Comparison of ENCODE assay signal across 1 cellular context in the genomic region with DNA sequence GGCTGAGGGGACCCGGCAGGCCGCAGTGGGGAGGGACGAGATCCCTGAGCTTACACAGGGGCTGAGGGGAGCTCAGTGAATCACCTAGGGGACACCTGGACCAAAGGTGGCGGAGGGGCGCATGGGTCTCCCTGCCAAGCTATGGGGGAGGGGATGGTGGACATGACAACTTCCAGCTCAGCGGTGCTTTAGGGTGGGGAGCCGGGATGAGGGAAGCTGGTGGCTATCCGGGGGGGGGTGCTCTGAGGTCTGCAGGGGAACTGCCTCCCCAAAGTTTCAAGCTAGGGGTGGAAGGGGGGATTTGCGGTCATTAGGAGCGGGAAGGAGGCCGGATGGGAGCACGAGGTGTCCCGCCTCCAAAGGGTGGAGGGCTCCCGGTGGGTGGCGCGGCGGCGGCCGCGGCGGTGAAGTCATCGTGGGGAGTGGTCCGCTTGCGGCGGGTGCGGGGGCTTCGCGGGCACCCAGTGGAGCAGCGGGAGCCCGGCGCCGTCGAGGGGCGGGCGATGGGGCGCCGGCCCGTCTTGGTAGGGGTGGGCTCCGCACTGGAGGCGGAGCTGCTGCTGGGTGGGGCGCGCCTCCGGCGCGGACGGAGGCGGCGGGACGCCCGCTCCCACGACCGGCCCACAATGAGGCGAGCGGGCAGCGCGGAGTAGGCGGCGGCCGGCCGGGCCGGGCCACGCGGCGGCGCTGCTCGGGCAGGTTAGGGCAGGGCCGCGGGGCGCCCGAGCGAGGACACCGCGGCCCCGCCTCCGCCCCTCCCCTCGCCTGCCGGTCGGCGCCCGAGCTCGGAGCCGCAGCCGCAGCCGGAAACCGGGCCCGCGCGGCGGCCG.
A peak's percentile ranks its signal among the peaks of the same experiment; 100 is the strongest.
TF ChIP-seq lines count a peak whose summit lies in the region.

A gene with protein sequence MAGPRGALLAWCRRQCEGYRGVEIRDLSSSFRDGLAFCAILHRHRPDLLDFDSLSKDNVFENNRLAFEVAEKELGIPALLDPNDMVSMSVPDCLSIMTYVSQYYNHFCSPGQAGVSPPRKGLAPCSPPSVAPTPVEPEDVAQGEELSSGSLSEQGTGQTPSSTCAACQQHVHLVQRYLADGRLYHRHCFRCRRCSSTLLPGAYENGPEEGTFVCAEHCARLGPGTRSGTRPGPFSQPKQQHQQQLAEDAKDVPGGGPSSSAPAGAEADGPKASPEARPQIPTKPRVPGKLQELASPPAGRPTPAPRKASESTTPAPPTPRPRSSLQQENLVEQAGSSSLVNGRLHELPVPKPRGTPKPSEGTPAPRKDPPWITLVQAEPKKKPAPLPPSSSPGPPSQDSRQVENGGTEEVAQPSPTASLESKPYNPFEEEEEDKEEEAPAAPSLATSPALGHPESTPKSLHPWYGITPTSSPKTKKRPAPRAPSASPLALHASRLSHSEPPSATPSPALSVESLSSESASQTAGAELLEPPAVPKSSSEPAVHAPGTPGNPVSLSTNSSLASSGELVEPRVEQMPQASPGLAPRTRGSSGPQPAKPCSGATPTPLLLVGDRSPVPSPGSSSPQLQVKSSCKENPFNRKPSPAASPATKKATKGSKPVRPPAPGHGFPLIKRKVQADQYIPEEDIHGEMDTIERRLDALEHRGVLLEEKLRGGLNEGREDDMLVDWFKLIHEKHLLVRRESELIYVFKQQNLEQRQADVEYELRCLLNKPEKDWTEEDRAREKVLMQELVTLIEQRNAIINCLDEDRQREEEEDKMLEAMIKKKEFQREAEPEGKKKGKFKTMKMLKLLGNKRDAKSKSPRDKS (plus strand): TSS at position 764 of the 830 bp plus-strand sequence. CDS start 126 bp downstream, outside the sequence.

TF ChIP-seq in HepG2, 621 proteins besides CTCF, POLR2A, EP300 and RAD21 (continued from another document and continues in another):
- TF ChIP-seq, protein P1, sequence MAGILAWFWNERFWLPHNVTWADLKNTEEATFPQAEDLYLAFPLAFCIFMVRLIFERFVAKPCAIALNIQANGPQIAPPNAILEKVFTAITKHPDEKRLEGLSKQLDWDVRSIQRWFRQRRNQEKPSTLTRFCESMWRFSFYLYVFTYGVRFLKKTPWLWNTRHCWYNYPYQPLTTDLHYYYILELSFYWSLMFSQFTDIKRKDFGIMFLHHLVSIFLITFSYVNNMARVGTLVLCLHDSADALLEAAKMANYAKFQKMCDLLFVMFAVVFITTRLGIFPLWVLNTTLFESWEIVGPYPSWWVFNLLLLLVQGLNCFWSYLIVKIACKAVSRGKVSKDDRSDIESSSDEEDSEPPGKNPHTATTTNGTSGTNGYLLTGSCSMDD (CRISPR knock-in tag; IDR thresholded peaks at IDR 0.05), result no peak
- TF ChIP-seq ZBTB1 (CRISPR knock-in tag; IDR thresholded peaks at IDR 0.05; ENCODE audit: borderline replicate concordance) (no peak), ZFP90 (CRISPR knock-in tag; IDR thresholded peaks at IDR 0.05; ENCODE audit: borderline replicate concordance) (no peak), FOXK2 (IDR thresholded peaks at IDR 0.05) (no peak), CBX5 (CRISPR knock-in tag; IDR thresholded peaks at IDR 0.05; ENCODE audit: borderline replicate concordance) (no peak), PHF8 (CRISPR knock-in tag; IDR thresholded peaks at IDR 0.05) (peak; percentile 8; the same call in 1 of the 2 replicates), ZNF7 (CRISPR knock-in tag; IDR thresholded peaks at IDR 0.05) (no peak), NFKB2 (CRISPR knock-in tag; IDR thresholded peaks at IDR 0.05; ENCODE audit: borderline replicate concordance) (no peak), ZNF24 (IDR thresholded peaks at IDR 0.05) (no peak), ARNT2 (CRISPR knock-in tag; IDR thresholded peaks at IDR 0.05; ENCODE audit: low read depth) (peak; percentile 79; the same call in 1 of the 2 replicates), RFXAP (CRISPR knock-in tag; IDR thresholded peaks at IDR 0.05; ENCODE audit: borderline replicate concordance) (0 out of 2 replicates have a peak, but pooled peaks have one; percentile 29), RBFOX2 (IDR thresholded peaks at IDR 0.05; ENCODE audit: low read depth, low read length) (peak; percentile 57), ZNF124 (CRISPR knock-in tag; IDR thresholded peaks at IDR 0.05) (no peak), ZMYM2 (CRISPR knock-in tag; IDR thresholded peaks at IDR 0.05) (no peak), RFX5 (IDR thresholded peaks at IDR 0.05; ENCODE audit: low read depth, low read length) (no peak), ZNF382 (CRISPR knock-in tag; IDR thresholded peaks at IDR 0.05; ENCODE audit: borderline replicate concordance) (no peak), CHD4 (IDR thresholded peaks at IDR 0.05; ENCODE audit: borderline replicate concordance, low read length) (no peak), NCOR1 (IDR thresholded peaks at IDR 0.05; ENCODE audit: borderline replicate concordance, low read length) (no peak), ARNT (IDR thresholded peaks at IDR 0.05) (no peak), TRIM24 (CRISPR knock-in tag; IDR thresholded peaks at IDR 0.05) (no peak), ZSCAN22 (CRISPR knock-in tag; IDR thresholded peaks at IDR 0.05) (no peak), ZNF773 (CRISPR knock-in tag; IDR thresholded peaks at IDR 0.05; ENCODE audit: borderline replicate concordance) (no peak), ZNF660 (CRISPR knock-in tag; IDR thresholded peaks at IDR 0.05; ENCODE audit: borderline replicate concordance, low read depth) (no peak), ARNTL (CRISPR knock-in tag; IDR thresholded peaks at IDR 0.05) (no peak), MZF1 (CRISPR knock-in tag; IDR thresholded peaks at IDR 0.05; ENCODE audit: borderline replicate concordance) (no peak), ZSCAN29 (CRISPR knock-in tag; conservative IDR thresholded peaks at IDR 0.05) (no peak)
- TF ChIP-seq, protein P2, sequence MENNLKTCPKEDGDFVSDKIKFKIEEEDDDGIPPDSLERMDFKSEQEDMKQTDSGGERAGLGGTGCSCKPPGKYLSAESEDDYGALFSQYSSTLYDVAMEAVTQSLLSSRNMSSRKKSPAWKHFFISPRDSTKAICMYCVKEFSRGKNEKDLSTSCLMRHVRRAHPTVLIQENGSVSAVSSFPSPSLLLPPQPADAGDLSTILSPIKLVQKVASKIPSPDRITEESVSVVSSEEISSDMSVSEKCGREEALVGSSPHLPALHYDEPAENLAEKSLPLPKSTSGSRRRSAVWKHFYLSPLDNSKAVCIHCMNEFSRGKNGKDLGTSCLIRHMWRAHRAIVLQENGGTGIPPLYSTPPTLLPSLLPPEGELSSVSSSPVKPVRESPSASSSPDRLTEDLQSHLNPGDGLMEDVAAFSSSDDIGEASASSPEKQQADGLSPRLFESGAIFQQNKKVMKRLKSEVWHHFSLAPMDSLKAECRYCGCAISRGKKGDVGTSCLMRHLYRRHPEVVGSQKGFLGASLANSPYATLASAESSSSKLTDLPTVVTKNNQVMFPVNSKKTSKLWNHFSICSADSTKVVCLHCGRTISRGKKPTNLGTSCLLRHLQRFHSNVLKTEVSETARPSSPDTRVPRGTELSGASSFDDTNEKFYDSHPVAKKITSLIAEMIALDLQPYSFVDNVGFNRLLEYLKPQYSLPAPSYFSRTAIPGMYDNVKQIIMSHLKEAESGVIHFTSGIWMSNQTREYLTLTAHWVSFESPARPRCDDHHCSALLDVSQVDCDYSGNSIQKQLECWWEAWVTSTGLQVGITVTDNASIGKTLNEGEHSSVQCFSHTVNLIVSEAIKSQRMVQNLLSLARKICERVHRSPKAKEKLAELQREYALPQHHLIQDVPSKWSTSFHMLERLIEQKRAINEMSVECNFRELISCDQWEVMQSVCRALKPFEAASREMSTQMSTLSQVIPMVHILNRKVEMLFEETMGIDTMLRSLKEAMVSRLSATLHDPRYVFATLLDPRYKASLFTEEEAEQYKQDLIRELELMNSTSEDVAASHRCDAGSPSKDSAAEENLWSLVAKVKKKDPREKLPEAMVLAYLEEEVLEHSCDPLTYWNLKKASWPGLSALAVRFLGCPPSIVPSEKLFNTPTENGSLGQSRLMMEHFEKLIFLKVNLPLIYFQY (CRISPR knock-in tag; IDR thresholded peaks at IDR 0.05; ENCODE audit: borderline replicate concordance), result peak; percentile 25; the same call in 1 of the 2 replicates
- TF ChIP-seq, protein P3, sequence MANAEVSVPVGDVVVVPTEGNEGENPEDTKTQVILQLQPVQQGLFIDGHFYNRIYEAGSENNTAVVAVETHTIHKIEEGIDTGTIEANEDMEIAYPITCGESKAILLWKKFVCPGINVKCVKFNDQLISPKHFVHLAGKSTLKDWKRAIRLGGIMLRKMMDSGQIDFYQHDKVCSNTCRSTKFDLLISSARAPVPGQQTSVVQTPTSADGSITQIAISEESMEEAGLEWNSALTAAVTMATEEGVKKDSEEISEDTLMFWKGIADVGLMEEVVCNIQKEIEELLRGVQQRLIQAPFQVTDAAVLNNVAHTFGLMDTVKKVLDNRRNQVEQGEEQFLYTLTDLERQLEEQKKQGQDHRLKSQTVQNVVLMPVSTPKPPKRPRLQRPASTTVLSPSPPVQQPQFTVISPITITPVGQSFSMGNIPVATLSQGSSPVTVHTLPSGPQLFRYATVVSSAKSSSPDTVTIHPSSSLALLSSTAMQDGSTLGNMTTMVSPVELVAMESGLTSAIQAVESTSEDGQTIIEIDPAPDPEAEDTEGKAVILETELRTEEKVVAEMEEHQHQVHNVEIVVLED (CRISPR knock-in tag; IDR thresholded peaks at IDR 0.05; ENCODE audit: borderline replicate concordance), result no peak
- TF ChIP-seq, protein P4, sequence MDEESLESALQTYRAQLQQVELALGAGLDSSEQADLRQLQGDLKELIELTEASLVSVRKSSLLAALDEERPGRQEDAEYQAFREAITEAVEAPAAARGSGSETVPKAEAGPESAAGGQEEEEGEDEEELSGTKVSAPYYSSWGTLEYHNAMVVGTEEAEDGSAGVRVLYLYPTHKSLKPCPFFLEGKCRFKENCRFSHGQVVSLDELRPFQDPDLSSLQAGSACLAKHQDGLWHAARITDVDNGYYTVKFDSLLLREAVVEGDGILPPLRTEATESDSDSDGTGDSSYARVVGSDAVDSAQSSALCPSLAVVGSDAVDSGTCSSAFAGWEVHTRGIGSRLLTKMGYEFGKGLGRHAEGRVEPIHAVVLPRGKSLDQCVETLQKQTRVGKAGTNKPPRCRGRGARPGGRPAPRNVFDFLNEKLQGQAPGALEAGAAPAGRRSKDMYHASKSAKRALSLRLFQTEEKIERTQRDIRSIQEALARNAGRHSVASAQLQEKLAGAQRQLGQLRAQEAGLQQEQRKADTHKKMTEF (CRISPR knock-in tag; IDR thresholded peaks at IDR 0.05), result no peak
- TF ChIP-seq, protein P5, sequence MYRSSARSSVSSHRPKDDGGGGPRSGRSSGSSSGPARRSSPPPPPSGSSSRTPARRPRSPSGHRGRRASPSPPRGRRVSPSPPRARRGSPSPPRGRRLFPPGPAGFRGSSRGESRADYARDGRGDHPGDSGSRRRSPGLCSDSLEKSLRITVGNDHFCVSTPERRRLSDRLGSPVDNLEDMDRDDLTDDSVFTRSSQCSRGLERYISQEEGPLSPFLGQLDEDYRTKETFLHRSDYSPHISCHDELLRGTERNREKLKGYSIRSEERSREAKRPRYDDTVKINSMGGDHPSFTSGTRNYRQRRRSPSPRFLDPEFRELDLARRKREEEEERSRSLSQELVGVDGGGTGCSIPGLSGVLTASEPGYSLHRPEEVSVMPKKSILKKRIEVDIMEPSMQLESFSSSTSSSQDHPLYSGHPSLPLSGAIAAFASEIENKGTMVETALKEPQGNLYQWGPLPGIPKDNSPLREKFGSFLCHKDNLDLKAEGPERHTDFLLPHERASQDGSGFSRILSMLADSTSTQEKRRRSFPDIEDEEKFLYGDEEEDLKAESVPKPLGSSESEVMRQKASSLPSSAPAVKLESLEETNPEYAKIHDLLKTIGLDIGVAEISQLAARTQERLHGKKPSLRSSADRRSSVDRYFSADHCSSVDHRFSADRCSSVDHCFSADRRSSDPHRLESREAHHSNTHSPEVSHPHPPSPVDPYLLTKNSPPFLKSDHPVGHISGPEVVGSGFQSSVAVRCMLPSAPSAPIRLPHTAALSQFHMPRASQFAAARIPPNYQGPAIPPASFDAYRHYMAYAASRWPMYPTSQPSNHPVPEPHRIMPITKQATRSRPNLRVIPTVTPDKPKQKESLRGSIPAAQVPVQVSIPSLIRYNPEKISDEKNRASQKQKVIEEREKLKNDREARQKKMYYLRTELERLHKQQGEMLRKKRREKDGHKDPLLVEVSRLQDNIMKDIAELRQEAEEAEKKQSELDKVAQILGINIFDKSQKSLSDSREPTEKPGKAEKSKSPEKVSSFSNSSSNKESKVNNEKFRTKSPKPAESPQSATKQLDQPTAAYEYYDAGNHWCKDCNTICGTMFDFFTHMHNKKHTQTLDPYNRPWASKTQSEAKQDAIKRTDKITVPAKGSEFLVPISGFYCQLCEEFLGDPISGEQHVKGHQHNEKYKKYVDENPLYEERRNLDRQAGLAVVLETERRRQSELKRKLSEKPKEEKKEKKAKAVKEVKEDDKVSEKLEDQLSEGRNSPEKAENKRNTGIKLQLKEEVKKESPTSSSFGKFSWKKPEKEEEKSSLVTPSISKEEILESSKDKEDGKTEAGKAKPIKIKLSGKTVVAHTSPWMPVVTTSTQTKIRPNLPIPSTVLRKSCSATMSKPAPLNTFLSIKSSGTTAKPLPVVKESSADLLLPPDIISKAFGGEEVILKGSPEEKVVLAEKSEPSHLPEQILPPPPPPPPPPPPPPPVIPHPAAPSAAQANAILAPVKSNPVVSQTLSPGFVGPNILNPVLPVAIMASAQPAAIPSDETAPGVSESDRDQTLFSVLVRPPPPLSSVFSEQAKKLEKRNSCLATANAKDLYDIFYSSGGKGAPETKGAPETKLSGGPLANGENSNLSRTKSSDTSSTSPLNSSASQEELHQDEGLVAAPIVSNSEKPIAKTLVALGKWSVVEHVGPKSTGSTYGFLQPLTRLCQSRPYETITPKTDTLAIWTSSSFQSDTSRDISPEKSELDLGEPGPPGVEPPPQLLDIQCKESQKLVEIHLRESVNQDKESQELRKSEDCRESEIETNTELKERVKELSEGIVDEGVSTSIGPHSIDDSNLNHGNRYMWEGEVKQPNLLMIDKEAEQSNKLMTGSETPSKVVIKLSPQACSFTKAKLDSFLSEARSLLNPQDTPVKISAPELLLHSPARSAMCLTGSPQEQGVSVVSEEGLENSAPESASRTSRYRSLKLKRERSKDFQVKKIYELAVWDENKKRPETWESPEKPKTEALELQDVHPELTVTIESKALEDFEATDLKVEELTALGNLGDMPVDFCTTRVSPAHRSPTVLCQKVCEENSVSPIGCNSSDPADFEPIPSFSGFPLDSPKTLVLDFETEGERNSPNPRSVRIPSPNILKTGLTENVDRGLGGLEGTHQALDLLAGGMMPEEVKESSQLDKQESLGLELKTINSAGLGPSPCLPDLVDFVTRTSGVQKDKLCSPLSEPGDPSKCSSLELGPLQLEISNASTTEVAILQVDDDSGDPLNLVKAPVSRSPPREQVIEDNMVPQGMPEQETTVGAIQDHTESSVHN (CRISPR knock-in tag; IDR thresholded peaks at IDR 0.05), result no peak
- TF ChIP-seq, protein P6, sequence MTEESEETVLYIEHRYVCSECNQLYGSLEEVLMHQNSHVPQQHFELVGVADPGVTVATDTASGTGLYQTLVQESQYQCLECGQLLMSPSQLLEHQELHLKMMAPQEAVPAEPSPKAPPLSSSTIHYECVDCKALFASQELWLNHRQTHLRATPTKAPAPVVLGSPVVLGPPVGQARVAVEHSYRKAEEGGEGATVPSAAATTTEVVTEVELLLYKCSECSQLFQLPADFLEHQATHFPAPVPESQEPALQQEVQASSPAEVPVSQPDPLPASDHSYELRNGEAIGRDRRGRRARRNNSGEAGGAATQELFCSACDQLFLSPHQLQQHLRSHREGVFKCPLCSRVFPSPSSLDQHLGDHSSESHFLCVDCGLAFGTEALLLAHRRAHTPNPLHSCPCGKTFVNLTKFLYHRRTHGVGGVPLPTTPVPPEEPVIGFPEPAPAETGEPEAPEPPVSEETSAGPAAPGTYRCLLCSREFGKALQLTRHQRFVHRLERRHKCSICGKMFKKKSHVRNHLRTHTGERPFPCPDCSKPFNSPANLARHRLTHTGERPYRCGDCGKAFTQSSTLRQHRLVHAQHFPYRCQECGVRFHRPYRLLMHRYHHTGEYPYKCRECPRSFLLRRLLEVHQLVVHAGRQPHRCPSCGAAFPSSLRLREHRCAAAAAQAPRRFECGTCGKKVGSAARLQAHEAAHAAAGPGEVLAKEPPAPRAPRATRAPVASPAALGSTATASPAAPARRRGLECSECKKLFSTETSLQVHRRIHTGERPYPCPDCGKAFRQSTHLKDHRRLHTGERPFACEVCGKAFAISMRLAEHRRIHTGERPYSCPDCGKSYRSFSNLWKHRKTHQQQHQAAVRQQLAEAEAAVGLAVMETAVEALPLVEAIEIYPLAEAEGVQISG (CRISPR knock-in tag; IDR thresholded peaks at IDR 0.05), result peak; percentile 62
